21 cellular contexts compared by ENCODE assay signal in the genomic region with DNA sequence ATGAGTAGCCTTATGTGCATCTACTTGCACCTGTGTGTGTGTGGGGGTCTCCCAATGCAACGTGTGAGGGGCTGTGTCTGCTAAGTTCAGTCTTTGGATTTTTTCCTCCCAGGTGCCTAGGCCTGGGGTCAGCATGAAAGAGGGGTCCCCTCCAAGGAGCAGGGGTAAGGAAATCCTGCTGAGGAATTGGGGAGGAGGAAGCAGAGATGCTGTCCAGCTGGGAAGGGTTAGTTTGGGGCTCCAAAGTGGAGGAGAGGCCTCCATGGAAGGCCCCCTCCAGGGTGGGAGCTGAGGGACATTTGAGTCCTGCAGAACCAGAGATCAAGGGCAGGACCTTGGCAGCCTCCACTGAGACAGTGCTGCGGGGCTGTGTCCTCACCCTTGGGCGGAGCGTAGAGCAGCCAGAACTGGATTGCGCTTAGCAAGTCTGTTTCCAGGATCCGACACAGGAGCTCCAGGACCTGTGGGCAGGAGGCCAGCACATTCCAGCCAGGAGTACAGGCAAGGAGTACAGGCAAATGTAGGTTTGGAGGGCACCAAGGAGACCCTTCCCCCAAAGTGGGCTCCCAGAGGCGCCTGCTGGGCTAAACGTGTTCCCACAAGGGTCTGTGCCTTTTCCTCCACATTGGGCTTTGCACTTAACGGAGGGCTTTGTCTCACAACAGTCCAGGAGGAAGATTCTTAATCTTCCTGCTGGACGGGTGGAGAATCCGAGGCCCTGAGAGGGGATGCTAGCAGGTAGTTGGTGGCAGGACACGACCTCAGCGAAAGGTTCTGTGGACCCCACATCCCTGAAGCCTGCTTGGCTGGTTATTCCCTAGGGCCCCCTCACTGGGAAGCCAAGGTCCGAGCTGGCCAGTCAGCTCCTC. TPM values are rescaled to one million over a fixed set of nuclear protein-coding genes. Genes with fewer than 3 reads are reported as not detected.
DNase-seq lines count a peak whose midpoint lies in the region; ATAC-seq and TF ChIP-seq lines count a peak whose summit lies in the region.
"Had no signal": no experiment of that assay in that cellular context is flagged by ENCODE, and none has a peak within 500 bp of the region (broad histone marks: within the 10 kb centered on the region; RNA-seq: fewer than 3 reads in every experiment).

No MANE protein-coding gene starts in this region.

- peak; percentile 64 for ATAC-seq in RWPE2 (ENCODE audit: low read depth)
- ATAC-seq in left colon, result peak; percentile 42
- ATAC-seq in HG02798 (IDR thresholded peaks at IDR 0.05; ENCODE audit: poor library complexity, unreplicated experiment), result no peak
- ATAC-seq: T-cell, WTC11 had no signal

- peaks cover 0 to 5% (median 4%) of the 10 kb centered on the region in 3 donors for H3K27me3 Mint-ChIP-seq in immature natural killer cell (ENCODE audit: low read depth in 3 of 3)
- H3K27me3 Mint-ChIP-seq: CD8-positive, alpha-beta memory T cell; T-cell had no signal

- no peaks in the 10 kb centered on the region for H3K4me1 ChIP-seq in RWPE2 (ENCODE audit: insufficient read depth, poor library complexity, severe bottlenecking)
- H3K4me1 ChIP-seq in thyroid gland, result no peaks in the 10 kb centered on the region
- H3K4me1 ChIP-seq: sigmoid colon had no signal

- intact Hi-C loops in left colon (cut with DNase I, micrococcal nuclease) (no loop called here), thyroid gland (cut with DNase I) (no loop called here)

- H3K27ac Mint-ChIP-seq in immature natural killer cell, result no peak overlapping the region
- H3K27ac Mint-ChIP-seq: CD8-positive, alpha-beta memory T cell; T-cell; WTC11 had no signal

- peak; percentile 55 for DNase-seq in activated effector memory CD4-positive, alpha-beta T cell treated with anti-CD3 and anti-CD28 coated beads, Interleukin-2, amount 50 U/mL, for 16 hours
- no peak for DNase-seq in activated effector memory CD4-positive, alpha-beta T cell treated with Interleukin-2 at 50 U/mL for 16 hours
- DNase-seq in RWPE2 (ENCODE audit: low spot score), result no peak
- no peak for DNase-seq in left colon
- peak; percentile 66 to 74 for DNase-seq in thyroid gland
- DNase-seq in NCI-H2081 (lab: John Stamatoyannopoulos, UW), result no peak
- DNase-seq in immature natural killer cell, result no peak
- DNase-seq: activated naive CD4-positive, alpha-beta T cell treated with anti-CD3 and anti-CD28 coated beads, Interleukin-2, amount 50 U/mL, for 16 hours; CD8-positive, alpha-beta memory T cell; GM23248; MM.1S; NCI-H2029 treated with DMSO at 0.1 percent for 48 hours; NCI-H748 treated with DMSO at 0.1 percent for 48 hours; sigmoid colon; stimulated activated CD4-positive, alpha-beta T cell treated with anti-CD3 and anti-CD28 coated beads, Interleukin-4, amount 100 ng/mL, for 4 hours had no signal

- H3K36me3 ChIP-seq in RWPE2 (ENCODE audit: low read depth) (no peaks in the 10 kb centered on the region), thyroid gland (no peaks in the 10 kb centered on the region)
- H3K36me3 ChIP-seq: sigmoid colon, tibial nerve had no signal

- no peaks in the 10 kb centered on the region for H3K9me3 ChIP-seq in RWPE2 (ENCODE audit: severe bottlenecking)
- H3K9me3 ChIP-seq in thyroid gland, result no peaks in the 10 kb centered on the region
- H3K9me3 ChIP-seq: sigmoid colon, tibial nerve had no signal

- WGBS in thyroid gland, 2 donors, result 79 to 94% methylated on average over 6 to 12 of the region's 14 CpGs

- no peak for TF ChIP-seq POLR2A in thyroid gland (IDR thresholded peaks at IDR 0.05)

- H3K27me3 ChIP-seq in RWPE2 (ENCODE audit: insufficient read depth, poor library complexity, severe bottlenecking) (no peaks in the 10 kb centered on the region), thyroid gland (no peaks in the 10 kb centered on the region)
- H3K27me3 ChIP-seq: sigmoid colon, tibial nerve had no signal

- no peaks in the 10 kb centered on the region for H3K36me3 Mint-ChIP-seq in immature natural killer cell
- H3K36me3 Mint-ChIP-seq: CD8-positive, alpha-beta memory T cell; T-cell; WTC11 had no signal

- TF ChIP-seq CTCF in RWPE2 (IDR thresholded peaks at IDR 0.05; ENCODE audit: poor library complexity, severe bottlenecking) (no peak), thyroid gland (IDR thresholded peaks at IDR 0.05) (no peak)

- no peaks in the 10 kb centered on the region for H3K9me3 Mint-ChIP-seq in immature natural killer cell
- H3K9me3 Mint-ChIP-seq: CD8-positive, alpha-beta memory T cell; T-cell; WTC11 had no signal

- H3K4me1 Mint-ChIP-seq in immature natural killer cell, result no peaks in the 10 kb centered on the region
- H3K4me1 Mint-ChIP-seq: CD8-positive, alpha-beta memory T cell; T-cell had no signal

- no peak overlapping the region for H3K27ac ChIP-seq in RWPE2 (ENCODE audit: poor library complexity, severe bottlenecking)
- no peak overlapping the region for H3K27ac ChIP-seq in thyroid gland
- H3K27ac ChIP-seq: GM23248, sigmoid colon, tibial nerve had no signal

- no peak overlapping the region for H3K4me3 Mint-ChIP-seq in immature natural killer cell
- H3K4me3 Mint-ChIP-seq: CD8-positive, alpha-beta memory T cell; T-cell; WTC11 had no signal

- H3K4me3 ChIP-seq in RWPE2 (ENCODE audit: severe bottlenecking) (no peak overlapping the region), thyroid gland (replicated peaks in 1 of 3) (no peak overlapping the region)
- H3K4me3 ChIP-seq: GM23248, lung, sigmoid colon, tibial nerve had no signal

RNA-seq across cellular contexts. Expression of gene TBATA, which starts 10.1 kb away (rescaled TPM):
- not detected for total RNA-seq in left colon
- total RNA-seq in thyroid gland, result not detected
- polyA plus RNA-seq in immature natural killer cell, result not detected
- total RNA-seq: CD8-positive, alpha-beta memory T cell; GM23248; lung; RPMI7951; sigmoid colon; T-cell; tibial nerve; WTC11 had no signal
- polyA plus RNA-seq: CD8-positive, alpha-beta memory T cell; GM23248; lung; sigmoid colon had no signal

RNA-seq across cellular contexts. Expression of gene SGPL1, which starts 40.7 kb away (rescaled TPM):
- total RNA-seq in left colon, result 10 to 100 TPM; 68.8 to 82.2 TPM
- 10 to 100 TPM; 40.6 to 64.4 (median 46.1) TPM for total RNA-seq in thyroid gland
- polyA plus RNA-seq in immature natural killer cell, result 10 to 100 TPM; 19.8 to 25.9 (median 20.3) TPM

Comparison
In these comparisons a context has a peak if more than half of its experiments do, and no peak if none do; other contexts are left out.
1. DNase-seq: peak in activated effector memory CD4-positive, alpha-beta T cell treated with anti-CD3 and anti-CD28 coated beads, Interleukin-2, amount 50 U/mL, for 16 hours (single experiment) and thyroid gland (2 of 2); none in activated effector memory CD4-positive, alpha-beta T cell treated with Interleukin-2 at 50 U/mL for 16 hours (single experiment), RWPE2 (single experiment), left colon (0 of 2), NCI-H2081 (0 of 2) and immature natural killer cell (0 of 3).